Comparison of ENCODE assay signal across 11 cellular contexts in the genomic region with DNA sequence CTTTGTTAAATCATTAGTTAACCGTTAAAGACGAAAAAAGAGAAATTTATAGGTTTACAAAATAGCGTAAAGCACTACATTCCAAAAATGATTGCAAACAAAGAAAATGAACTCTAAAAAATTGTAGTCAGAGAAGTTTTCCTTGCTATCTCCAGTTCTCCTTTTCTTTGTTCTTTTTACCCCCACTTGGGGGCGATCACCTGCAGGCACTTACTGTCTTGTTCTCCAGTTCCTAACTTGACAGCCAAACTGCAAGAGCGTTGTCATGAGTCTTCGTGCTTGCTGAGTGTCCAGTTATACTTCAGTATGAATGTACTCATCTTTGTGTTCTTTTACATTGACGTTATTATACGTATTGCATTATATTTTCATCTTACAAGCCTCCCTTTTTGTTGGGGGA. TPM values are rescaled to one million over a fixed set of nuclear protein-coding genes. Genes with fewer than 3 reads are reported as not detected.
A peak's percentile ranks its signal among the peaks of the same experiment; 100 is the strongest.
DNase-seq lines count a peak whose midpoint lies in the region; ATAC-seq, FAIRE-seq and TF ChIP-seq lines count a peak whose summit lies in the region.
"Had no signal": no experiment of that assay in that cellular context is flagged by ENCODE, and none has a peak within 500 bp of the region (broad histone marks: within the 10 kb centered on the region; RNA-seq: fewer than 3 reads in every experiment).

No MANE protein-coding gene starts in this region.

- peak; percentile 38 for DNase-seq in MCF 10A (ENCODE audit: unreplicated experiment)
- no peak for DNase-seq in breast epithelium (ENCODE audit: low spot score in 2 of 2)
- DNase-seq in NCI-H69 (lab: John Stamatoyannopoulos, UW) = peak; percentile 25
- no peak for DNase-seq in endothelial cell of umbilical vein (ENCODE audit: low read depth, low spot score)
- no peak for DNase-seq in smooth muscle cell (lab: John Stamatoyannopoulos, UW; ENCODE audit: unreplicated experiment)
- no peak for DNase-seq in stimulated activated naive B cell treated with anti-CD40 and anti-IgM and Interleukin-4, amounts not matched to agents 10 μg/mL and 1 μg/mL and 100 μg/mL, for 72 hours
- no peak for DNase-seq in AG08395 (ENCODE audit: low spot score)
- DNase-seq: activated naive CD8-positive, alpha-beta T cell treated with anti-CD3 and anti-CD28 coated beads, Interleukin-2, amount 10 ng/mL, durations not matched to agents 7 days and 5 days; stimulated activated naive CD4-positive, alpha-beta T cell had no signal

- WGBS in smooth muscle cell (ENCODE audit: low lambda C conversion rate) = 95% methylated on average over 8 of the region's 8 CpGs

- TF ChIP-seq POLR2A in breast epithelium (IDR thresholded peaks at IDR 0.05) = no peak
- no peak for TF ChIP-seq POLR2A in endothelial cell of umbilical vein (IDR thresholded peaks at IDR 0.05; ENCODE audit: low read depth, low read length)

- peaks cover 5% of the 10 kb centered on the region for H3K4me1 Mint-ChIP-seq in MCF 10A (ENCODE audit: insufficient read depth, unreplicated experiment)
- peaks cover 11 to 20% of the 10 kb centered on the region in 2 donors for H3K4me1 Mint-ChIP-seq in stimulated activated naive B cell treated with anti-CD40 and anti-IgM and Interleukin-4, amounts not matched to agents 10 μg/mL and 1 μg/mL and 100 μg/mL, for 72 hours

- H3K36me3 ChIP-seq in breast epithelium (peaks cover 39% of the 10 kb centered on the region), endothelial cell of umbilical vein (ENCODE audit: control insufficient read depth in 2 of 2, extremely low read depth in 1 of 2, insufficient read depth in 2 of 2, low read length in 2 of 2) (peaks cover 23 to 64% of the 10 kb centered on the region in 2 experiments), smooth muscle cell (ENCODE audit: low read depth) (peaks cover 52% of the 10 kb centered on the region)

- H3K9ac ChIP-seq in endothelial cell of umbilical vein (replicated peaks; ENCODE audit: extremely low read depth, insufficient read depth, low read length) (no peak overlapping the region), smooth muscle cell (ENCODE audit: low read depth) (no peak overlapping the region)

- H3K9me3 Mint-ChIP-seq in MCF 10A (ENCODE audit: unreplicated experiment) = peaks cover 5% of the 10 kb centered on the region
- peaks cover 3% of the 10 kb centered on the region in 2 donors for H3K9me3 Mint-ChIP-seq in stimulated activated naive B cell treated with anti-CD40 and anti-IgM and Interleukin-4, amounts not matched to agents 10 μg/mL and 1 μg/mL and 100 μg/mL, for 72 hours

- no peak overlapping the region for H3K4me3 Mint-ChIP-seq in MCF 10A (ENCODE audit: unreplicated experiment)
- H3K4me3 Mint-ChIP-seq in stimulated activated naive B cell treated with anti-CD40 and anti-IgM and Interleukin-4, amounts not matched to agents 10 μg/mL and 1 μg/mL and 100 μg/mL, for 72 hours = no peak overlapping the region
- H3K4me3 Mint-ChIP-seq: activated naive CD8-positive, alpha-beta T cell treated with anti-CD3 and anti-CD28 coated beads, Interleukin-2, amount 10 ng/mL, durations not matched to agents 7 days and 5 days; T-helper 2 cell treated with Interferon-gamma antibody and Interleukin-4, amounts not matched to agents 5 μg/mL and 100 μg/mL, for 36 hours had no signal

- H3K4me3 ChIP-seq in breast epithelium (no peak overlapping the region), endothelial cell of umbilical vein (replicated peaks in 1 of 3; ENCODE audit: insufficient read depth in 1 of 3, low read depth in 1 of 3, low read length in 3 of 3) (no peak overlapping the region), smooth muscle cell (no peak overlapping the region)

- CTCF ChIA-PET in MCF 10A (lab: Yijun Ruan, JAX) = interaction anchor here (0.6 to 1.6 kb wide), 7 partner anchors 11 to 1725 kb away, joined by 3 to 6 read pairs (median 3); no protein-coding TSS in a partner anchor
- CTCF ChIA-PET in endothelial cell of umbilical vein (lab: Charles Lee) = interaction anchor here (0.9 to 1.3 kb wide), 2 partner anchors 10 to 26 kb away, joined by 3 read pairs; no protein-coding TSS in a partner anchor

- peaks cover 5 to 11% of the 10 kb centered on the region in 2 donors for H3K9me3 ChIP-seq in breast epithelium
- H3K9me3 ChIP-seq in endothelial cell of umbilical vein (replicated peaks; ENCODE audit: control insufficient read depth, insufficient read depth, low read length) = peaks cover 4% of the 10 kb centered on the region
- H3K9me3 ChIP-seq in smooth muscle cell (replicated peaks; ENCODE audit: low read depth) = no peaks in the 10 kb centered on the region

- ATAC-seq in stimulated activated naive B cell treated with anti-CD40 and anti-IgM and Interleukin-4, amounts not matched to agents 10 μg/mL and 1 μg/mL and 100 μg/mL, for 72 hours (replicated peaks) = no peak
- ATAC-seq in GM21529 (IDR thresholded peaks at IDR 0.05; ENCODE audit: unreplicated experiment) = no peak

- no peak for FAIRE-seq in endothelial cell of umbilical vein (lab: Jason Lieb, UNC)

- H3K4me1 ChIP-seq in breast epithelium (no peaks in the 10 kb centered on the region), endothelial cell of umbilical vein (ENCODE audit: control insufficient read depth, extremely low read depth, insufficient read depth, low read length) (peaks cover 2% of the 10 kb centered on the region), smooth muscle cell (ENCODE audit: low read depth) (peaks cover 4% of the 10 kb centered on the region)

- H3F3A ChIP-seq in smooth muscle cell (ENCODE audit: low read depth) = peaks cover 42% of the 10 kb centered on the region

- dilution Hi-C loops in endothelial cell of umbilical vein (cut with MboI; ENCODE audit: extremely low pct_ligation_motif_present, low sequenced_read_pairs) = no loop called here

- H3K27me3 Mint-ChIP-seq in MCF 10A (ENCODE audit: insufficient read depth, unreplicated experiment) = no peaks in the 10 kb centered on the region
- H3K27me3 Mint-ChIP-seq in stimulated activated naive B cell treated with anti-CD40 and anti-IgM and Interleukin-4, amounts not matched to agents 10 μg/mL and 1 μg/mL and 100 μg/mL, for 72 hours = no peaks in the 10 kb centered on the region
- H3K27me3 Mint-ChIP-seq: activated naive CD8-positive, alpha-beta T cell treated with anti-CD3 and anti-CD28 coated beads, Interleukin-2, amount 10 ng/mL, durations not matched to agents 7 days and 5 days had no signal

- H3K9me1 ChIP-seq in endothelial cell of umbilical vein (replicated peaks; ENCODE audit: control insufficient read depth, extremely low read depth, insufficient read depth, low read length) = no peaks in the 10 kb centered on the region

- H3K27ac Mint-ChIP-seq in MCF 10A (ENCODE audit: low read depth, unreplicated experiment) = no peak overlapping the region
- no peak overlapping the region for H3K27ac Mint-ChIP-seq in stimulated activated naive B cell treated with anti-CD40 and anti-IgM and Interleukin-4, amounts not matched to agents 10 μg/mL and 1 μg/mL and 100 μg/mL, for 72 hours
- H3K27ac Mint-ChIP-seq: activated naive CD8-positive, alpha-beta T cell treated with anti-CD3 and anti-CD28 coated beads, Interleukin-2, amount 10 ng/mL, durations not matched to agents 7 days and 5 days; T-helper 2 cell treated with Interferon-gamma antibody and Interleukin-4, amounts not matched to agents 5 μg/mL and 100 μg/mL, for 36 hours had no signal

- H3K79me2 ChIP-seq in endothelial cell of umbilical vein (ENCODE audit: control insufficient read depth, insufficient read depth, low read length) (peaks cover 56% of the 10 kb centered on the region), smooth muscle cell (ENCODE audit: low read depth) (peaks cover 97% of the 10 kb centered on the region)

- no TSS peak for BruUV-seq in MCF 10A (replicated peaks; lab: Mats Ljungman, UMichigan)
- no TSS peak for BruUV-seq in endothelial cell of umbilical vein (replicated peaks; lab: Mats Ljungman, UMichigan)

- H3K27ac ChIP-seq in breast epithelium (no peak overlapping the region), endothelial cell of umbilical vein (ENCODE audit: insufficient read depth, low read depth, low read length) (no peak overlapping the region), smooth muscle cell (ENCODE audit: low read depth) (peak overlapping the region; percentile 27)

- no peaks in the 10 kb centered on the region for H3K27me3 ChIP-seq in breast epithelium
- H3K27me3 ChIP-seq in endothelial cell of umbilical vein (ENCODE audit: control insufficient read depth in 2 of 2, insufficient read depth in 2 of 2, low read length in 2 of 2) = no peaks in the 10 kb centered on the region
- no peaks in the 10 kb centered on the region for H3K27me3 ChIP-seq in smooth muscle cell (ENCODE audit: low read depth)

- intact Hi-C loops in MCF 10A (cut with micrococcal nuclease) = no loop called here
- intact Hi-C loops in breast epithelium (cut with DNase I; ENCODE audit: low total_unique reads) = no loop called here
- intact Hi-C loops in endothelial cell of umbilical vein (cut with micrococcal nuclease) = no loop called here

- peak; percentile 16 for TF ChIP-seq CTCF in MCF 10A (IDR thresholded peaks at IDR 0.05; ENCODE audit: unreplicated experiment)
- TF ChIP-seq CTCF in breast epithelium (IDR thresholded peaks at IDR 0.05) = no peak
- peak; percentile 14 to 18 for TF ChIP-seq CTCF in endothelial cell of umbilical vein (IDR thresholded peaks at IDR 0.05; ENCODE audit: extremely low read depth in 1 of 2, insufficient read depth in 1 of 2, low read depth in 1 of 2, low read length in 2 of 2)
- no peak for TF ChIP-seq CTCF in smooth muscle cell (IDR thresholded peaks at IDR 0.05; ENCODE audit: borderline replicate concordance, insufficient read depth, poor library complexity, severe bottlenecking)

- H3K4me2 ChIP-seq in endothelial cell of umbilical vein (ENCODE audit: insufficient read depth, low read length) (no peak overlapping the region), smooth muscle cell (no peak overlapping the region)

- no peak overlapping the region for H2AFZ ChIP-seq in endothelial cell of umbilical vein (ENCODE audit: low read depth, low read length)
- H2AFZ ChIP-seq in smooth muscle cell (ENCODE audit: low read depth) = no peak overlapping the region

- H3K36me3 Mint-ChIP-seq in MCF 10A (ENCODE audit: insufficient read depth, unreplicated experiment) = peaks cover 100% of the 10 kb centered on the region
- H3K36me3 Mint-ChIP-seq in stimulated activated naive B cell treated with anti-CD40 and anti-IgM and Interleukin-4, amounts not matched to agents 10 μg/mL and 1 μg/mL and 100 μg/mL, for 72 hours = peaks cover 42 to 59% of the 10 kb centered on the region in 2 donors

- H4K20me1 ChIP-seq in endothelial cell of umbilical vein (replicated peaks; ENCODE audit: control insufficient read depth, extremely low read depth, insufficient read depth, low read length) (peaks cover 2% of the 10 kb centered on the region), smooth muscle cell (ENCODE audit: low read depth) (peaks cover 40% of the 10 kb centered on the region)

- POLR2A ChIA-PET in MCF 10A (lab: Yijun Ruan, JAX) (interaction anchor here (1.3 to 3.0 kb wide), 4 partner anchors 13 to 28 kb away, joined by 4 to 7 read pairs (median 4); no protein-coding TSS in a partner anchor), endothelial cell of umbilical vein (lab: Charles Lee) (interaction anchor here (1.0 kb wide), 1 partner anchor 55 kb away, joined by 3 read pairs; a partner anchor contains a TSS)

RNA-seq across cellular contexts. Expression of a gene that starts 54.5 kb away (rescaled TPM):
- 129 and 148 TPM in 2 replicates for total RNA-seq in MCF 10A (2022)
- total RNA-seq in breast epithelium = 100 to 1,000 TPM; 137 to 215 (median 197) TPM
- total RNA-seq in endothelial cell of umbilical vein = 97.9 and 102 TPM in 2 replicates
- polyA plus RNA-seq in endothelial cell of umbilical vein = 35.9 and 53.8 TPM in 2 replicates
- 34.4 and 35.9 TPM in 2 replicates for polyA plus RNA-seq in endothelial cell of umbilical vein (2011; cell fraction: cytosol; rRNA removed)
- 242 and 270 TPM in 2 replicates for polyA plus RNA-seq in endothelial cell of umbilical vein (2011; cell fraction: nucleus; rRNA removed)
- polyA plus RNA-seq in endothelial cell of umbilical vein (2012) = 47.9 and 49.9 TPM in 2 replicates
- 140 and 151 TPM in 2 replicates for polyA minus RNA-seq in endothelial cell of umbilical vein
- polyA minus RNA-seq in endothelial cell of umbilical vein (2011; cell fraction: cytosol; rRNA and poly(A)+ RNA removed) = 29.8 TPM
- polyA minus RNA-seq in endothelial cell of umbilical vein (2011; cell fraction: nucleus; rRNA and poly(A)+ RNA removed) = 377 and 533 TPM in 2 replicates
- 99.2 and 132 TPM in 2 replicates for total RNA-seq in smooth muscle cell
- 64.4 and 81.6 TPM in 2 replicates for polyA plus RNA-seq in smooth muscle cell

Comparison
In these comparisons a context has a peak if more than half of its experiments do, and no peak if none do; other contexts are left out.
1. DNase-seq: peak in MCF 10A (single experiment) and NCI-H69 (single experiment); none in breast epithelium (0 of 2), endothelial cell of umbilical vein (single experiment), smooth muscle cell (single experiment), stimulated activated naive B cell treated with anti-CD40 and anti-IgM and Interleukin-4, amounts not matched to agents 10 μg/mL and 1 μg/mL and 100 μg/mL, for 72 hours (single experiment) and AG08395 (single experiment).
2. CTCF ChIP-seq: peak in MCF 10A (single experiment) and endothelial cell of umbilical vein (2 of 2); none in breast epithelium (0 of 3) and smooth muscle cell (single experiment).